In genomic region chrX:21798677-21799219, GRCh38 we compare ENCODE assay signal across 9 cellular contexts. TPM values are rescaled to one million over a fixed set of nuclear protein-coding genes. Genes with fewer than 3 reads are reported as not detected.
A peak's percentile ranks its signal among the peaks of the same experiment; 100 is the strongest.
DNase-seq lines count a peak whose midpoint lies in the region; ATAC-seq and TF ChIP-seq lines count a peak whose summit lies in the region.
"Had no signal": no experiment of that assay in that cellular context is flagged by ENCODE, and none has a peak within 500 bp of the region (broad histone marks: within the 10 kb centered on the region; RNA-seq: fewer than 3 reads in every experiment).

No MANE protein-coding gene starts in this region.

- ATAC-seq in GM18502 (IDR thresholded peaks at IDR 0.05; ENCODE audit: poor library complexity, unreplicated experiment), result peak; percentile 78
- ATAC-seq in HG03520 (IDR thresholded peaks at IDR 0.05; ENCODE audit: unreplicated experiment), result peak; percentile 75
- ATAC-seq in right lobe of liver, result peak; percentile 72 to 88 (median 80)
- ATAC-seq in HG03354 (IDR thresholded peaks at IDR 0.05; ENCODE audit: poor library complexity, severe bottlenecking, unreplicated experiment), result no peak

- H3K27me3 Mint-ChIP-seq in activated CD4-positive, alpha-beta memory T cell treated with anti-CD3 and anti-CD28 coated beads, Interleukin-2, amount 10 ng/mL, durations not matched to agents 7 days and 5 days, result no peaks in the 10 kb centered on the region

- no peak overlapping the region for H3K4me3 Mint-ChIP-seq in activated CD4-positive, alpha-beta memory T cell treated with anti-CD3 and anti-CD28 coated beads, Interleukin-2, amount 10 ng/mL, durations not matched to agents 7 days and 5 days

- peak; percentile 94 to 95 for DNase-seq in SJCRH30
- peak in 2 of 3 donors; percentile 44 for DNase-seq in right lobe of liver
- no peak for DNase-seq in NOMO-1 (lab: John Stamatoyannopoulos, UW; ENCODE audit: unreplicated experiment in 2 of 2)
- no peak for DNase-seq in activated CD4-positive, alpha-beta memory T cell treated with anti-CD3 and anti-CD28 coated beads, Interleukin-2, amount 10 ng/mL, durations not matched to agents 7 days and 5 days
- DNase-seq in RPMI8226, result no peak

- no peak overlapping the region for H3K27ac Mint-ChIP-seq in activated CD4-positive, alpha-beta memory T cell treated with anti-CD3 and anti-CD28 coated beads, Interleukin-2, amount 10 ng/mL, durations not matched to agents 7 days and 5 days

- CTCF ChIA-PET in activated CD4-positive, alpha-beta memory T cell treated with anti-CD3 and anti-CD28 coated beads, Interleukin-2, amount 10 ng/mL, durations not matched to agents 7 days and 5 days (lab: Charles Lee), result no interaction called here

- no peak for TF ChIP-seq CTCF in right lobe of liver (IDR thresholded peaks at IDR 0.05)

- peak overlapping the region; percentile 97 for H3K27ac ChIP-seq in SJCRH30
- H3K27ac ChIP-seq in right lobe of liver, result no peak overlapping the region

- no peaks in the 10 kb centered on the region for H3K36me3 Mint-ChIP-seq in activated CD4-positive, alpha-beta memory T cell treated with anti-CD3 and anti-CD28 coated beads, Interleukin-2, amount 10 ng/mL, durations not matched to agents 7 days and 5 days (ENCODE audit: low read depth)

- H3K36me3 ChIP-seq in SJCRH30, result no peaks in the 10 kb centered on the region
- H3K36me3 ChIP-seq in right lobe of liver, result no peaks in the 10 kb centered on the region

- peaks cover 53% of the 10 kb centered on the region for H3K4me1 ChIP-seq in SJCRH30
- peaks cover 0 to 24% (median 0%) of the 10 kb centered on the region in 4 donors for H3K4me1 ChIP-seq in right lobe of liver

- 33% methylated on average over 6 of the region's 6 CpGs for WGBS in right lobe of liver (ENCODE audit: insufficient coverage, low coverage, low lambda C conversion rate, missing lambda C conversion rate)

- H3K4me1 Mint-ChIP-seq in activated CD4-positive, alpha-beta memory T cell treated with anti-CD3 and anti-CD28 coated beads, Interleukin-2, amount 10 ng/mL, durations not matched to agents 7 days and 5 days, result no peaks in the 10 kb centered on the region

- H3K4me3 ChIP-seq in SJCRH30, result no peak overlapping the region
- H3K4me3 ChIP-seq in right lobe of liver, result no peak overlapping the region

- H3K9me3 ChIP-seq in SJCRH30 (replicated peaks) (no peaks in the 10 kb centered on the region), right lobe of liver (no peaks in the 10 kb centered on the region)

- H3K27me3 ChIP-seq in SJCRH30, result no peaks in the 10 kb centered on the region
- no peaks in the 10 kb centered on the region for H3K27me3 ChIP-seq in right lobe of liver

- intact Hi-C loops in right lobe of liver (cut with DNase I), result no loop called here

- no peak for TF ChIP-seq POLR2A in right lobe of liver (IDR thresholded peaks at IDR 0.05)

- POLR2A ChIA-PET in activated CD4-positive, alpha-beta memory T cell treated with anti-CD3 and anti-CD28 coated beads, Interleukin-2, amount 10 ng/mL, durations not matched to agents 7 days and 5 days (lab: Charles Lee), result no interaction called here

- H3K9me3 Mint-ChIP-seq in activated CD4-positive, alpha-beta memory T cell treated with anti-CD3 and anti-CD28 coated beads, Interleukin-2, amount 10 ng/mL, durations not matched to agents 7 days and 5 days, result no peaks in the 10 kb centered on the region

RNA-seq across cellular contexts. Expression of gene MBTPS2, which starts 40.7 kb away (rescaled TPM):
- total RNA-seq in SJCRH30 (2014; rRNA removed; shearing (Covaris generic)), result 14.0 and 14.6 TPM in 2 replicates
- 10 to 100 TPM in 5 of 6 experiments, 1 to 10 TPM in 1; 10.0 to 13.6 (median 11.0) TPM for total RNA-seq in right lobe of liver
- 1 to 10 TPM; 8.5 to 9.1 TPM for total RNA-seq in activated CD4-positive, alpha-beta memory T cell treated with anti-CD3 and anti-CD28 coated beads, Interleukin-2, amount 10 ng/mL, durations not matched to agents 7 days and 5 days

RNA-seq across cellular contexts. Expression of gene SMPX, which starts 40.8 kb away (rescaled TPM):
- 13.1 and 16.8 TPM in 2 replicates for total RNA-seq in SJCRH30 (2014; rRNA removed; shearing (Covaris generic))
- total RNA-seq in right lobe of liver, result 1 to 10 TPM in 1 of 6 experiments, under 1 TPM in 4, not detected in 1; 0.32 to 1.1 (median 0.56) TPM
- not detected for total RNA-seq in activated CD4-positive, alpha-beta memory T cell treated with anti-CD3 and anti-CD28 coated beads, Interleukin-2, amount 10 ng/mL, durations not matched to agents 7 days and 5 days
- total RNA-seq: pulmonary artery endothelial cell had no signal

RNA-seq across cellular contexts. Expression of gene YY2, which starts 57.0 kb away (rescaled TPM):
- 1.6 and 3.4 TPM in 2 replicates for total RNA-seq in SJCRH30 (2014; rRNA removed; shearing (Covaris generic))
- total RNA-seq in right lobe of liver, result 1 to 10 TPM in 4 of 6 experiments, under 1 TPM in 2; 0.44 to 1.5 (median 1.0) TPM
- total RNA-seq in activated CD4-positive, alpha-beta memory T cell treated with anti-CD3 and anti-CD28 coated beads, Interleukin-2, amount 10 ng/mL, durations not matched to agents 7 days and 5 days, result 1 to 10 TPM; 1.3 TPM

Comparison
In these comparisons a context has a peak if more than half of its experiments do, and no peak if none do; other contexts are left out.
1. DNase-seq: peak in SJCRH30 (2 of 2) and right lobe of liver (2 of 3); none in NOMO-1 (0 of 2), activated CD4-positive, alpha-beta memory T cell treated with anti-CD3 and anti-CD28 coated beads, Interleukin-2, amount 10 ng/mL, durations not matched to agents 7 days and 5 days (single experiment) and RPMI8226 (single experiment).